ENCODE assay signal across 1 cellular context in genomic region chr20:44900231-44900854, GRCh38.
TF ChIP-seq lines count a peak whose summit lies in the region.

No MANE protein-coding gene starts in this region.

TF ChIP-seq in SK-N-SH, 30 proteins besides CTCF, POLR2A, EP300 and RAD21:
- TF ChIP-seq REST (IDR thresholded peaks at IDR 0.05; ENCODE audit: low read depth, low read length) (no peak), NRF1 (IDR thresholded peaks at IDR 0.05; ENCODE audit: low read depth, low read length) (no peak), USF1 (IDR thresholded peaks at IDR 0.05; ENCODE audit: borderline replicate concordance, low read depth) (no peak), GATA2 (CRISPR knock-in tag; IDR thresholded peaks at IDR 0.05) (no peak), FOSL2 (IDR thresholded peaks at IDR 0.05; ENCODE audit: borderline replicate concordance, low read depth) (no peak), SMC3 (IDR thresholded peaks at IDR 0.05; ENCODE audit: low read depth, low read length) (no peak), POLR2AphosphoS5 (IDR thresholded peaks at IDR 0.05; ENCODE audit: low read depth, low read length) (no peak), MAX (IDR thresholded peaks at IDR 0.05; ENCODE audit: low read depth) (no peak), FOXM1 (IDR thresholded peaks at IDR 0.05; ENCODE audit: low read depth) (no peak), NFIC (IDR thresholded peaks at IDR 0.05; ENCODE audit: borderline replicate concordance) (no peak), RFX5 (IDR thresholded peaks at IDR 0.05; ENCODE audit: low read length) (no peak), YY1 (IDR thresholded peaks at IDR 0.05; ENCODE audit: low read depth) (no peak), USF2 (IDR thresholded peaks at IDR 0.05; ENCODE audit: borderline replicate concordance, low read depth, low read length) (no peak), CHD2 (IDR thresholded peaks at IDR 0.05; ENCODE audit: low read length, partially characterized antibody) (no peak), TCF12 (IDR thresholded peaks at IDR 0.05) (no peak), JUND (IDR thresholded peaks at IDR 0.05) (no peak), FOXJ3 (CRISPR knock-in tag; IDR thresholded peaks at IDR 0.05) (no peak), RXRA (IDR thresholded peaks at IDR 0.05; ENCODE audit: borderline replicate concordance, low read depth) (no peak)
